In genomic region chr2:217980591-217980990, GRCh38 we compare ENCODE assay signal across 1 cellular context.
TF ChIP-seq lines count a peak whose summit lies in the region.

No MANE protein-coding gene starts in this region.

TF ChIP-seq in HCT116, 20 proteins besides CTCF, POLR2A, EP300 and RAD21 (continued from another document):
- no peak for TF ChIP-seq REST (IDR thresholded peaks at IDR 0.05; ENCODE audit: low read depth)
- TF ChIP-seq ZFX (IDR thresholded peaks at IDR 0.05), result no peak
- no peak for TF ChIP-seq SRF (IDR thresholded peaks at IDR 0.05; ENCODE audit: low read depth)
- no peak for TF ChIP-seq SP1 (IDR thresholded peaks at IDR 0.05; ENCODE audit: low read depth)
- TF ChIP-seq EZH2 (IDR thresholded peaks at IDR 0.05), result no peak
- no peak for TF ChIP-seq ELF1 (IDR thresholded peaks at IDR 0.05; ENCODE audit: borderline replicate concordance, low read depth)
- no peak for TF ChIP-seq CBX3 (IDR thresholded peaks at IDR 0.05; ENCODE audit: low read depth)
- TF ChIP-seq FOSL1 (IDR thresholded peaks at IDR 0.05; ENCODE audit: low read depth), result no peak
- TF ChIP-seq ZNF274 (IDR thresholded peaks at IDR 0.05; ENCODE audit: low read depth, low read length), result no peak
